8 cellular contexts compared by ENCODE assay signal in the genomic region with DNA sequence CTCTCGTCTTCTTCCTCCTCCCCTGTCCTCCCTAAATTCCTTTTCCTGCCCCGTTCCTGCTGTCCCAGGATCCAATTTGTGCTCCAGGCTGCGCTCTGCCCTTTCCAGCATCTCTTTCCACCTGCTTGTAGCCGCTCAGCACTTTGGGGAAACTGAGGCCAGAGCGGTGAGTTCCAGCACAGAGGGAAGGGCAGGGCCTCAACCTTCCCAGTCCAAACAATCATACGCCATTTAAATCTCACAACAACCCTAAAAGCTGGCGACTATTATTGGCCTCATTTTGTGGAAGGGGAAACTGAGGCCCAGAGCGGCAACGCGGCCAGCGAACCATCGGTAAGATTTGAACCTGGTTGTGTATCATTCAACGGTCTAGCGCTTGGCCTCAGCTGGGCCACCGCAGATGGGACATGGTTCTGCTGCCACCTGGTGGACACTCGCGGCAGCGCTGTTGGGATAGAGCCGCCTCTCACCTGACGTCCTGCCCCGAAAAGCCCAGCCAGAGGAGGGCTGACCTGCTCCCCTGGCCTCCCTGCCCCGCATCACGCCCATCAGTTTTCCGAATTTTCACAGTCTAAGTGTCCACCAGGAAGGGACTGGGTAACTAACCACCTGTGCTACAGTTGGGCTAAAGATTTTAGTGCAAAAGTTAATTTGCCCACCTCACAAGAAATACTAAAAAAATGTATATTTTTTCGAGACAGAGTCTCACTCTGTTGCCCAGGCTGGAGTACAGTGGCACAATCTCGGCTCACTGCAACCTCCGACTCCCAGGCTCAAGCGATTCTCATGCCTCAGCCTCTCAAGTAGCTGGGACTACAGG. TPM values are rescaled to one million over a fixed set of nuclear protein-coding genes. Genes with fewer than 3 reads are reported as not detected.
DNase-seq lines count a peak whose midpoint lies in the region; ATAC-seq and TF ChIP-seq lines count a peak whose summit lies in the region.

No MANE protein-coding gene starts in this region.

- CTCF ChIA-PET in HCT116 (lab: Charles Lee): interaction anchor here (0.6 to 2.1 kb wide), 7 partner anchors 9 to 250 kb away, joined by 3 to 13 read pairs (median 4); a partner anchor contains a TSS
- CTCF ChIA-PET in activated CD4-positive, alpha-beta memory T cell treated with anti-CD3 and anti-CD28 coated beads for 36 hours (lab: Charles Lee): interaction anchor here (0.6 to 4.2 kb wide), 24 partner anchors 7 to 594 kb away, joined by 3 to 41 read pairs (median 4); a partner anchor contains a TSS

- peak overlapping the region; percentile 34 for H3K27ac Mint-ChIP-seq in activated CD4-positive, alpha-beta memory T cell treated with anti-CD3 and anti-CD28 coated beads for 36 hours

- BruUV-seq in HCT116 (replicated peaks; lab: Mats Ljungman, UMichigan): no TSS peak

- H4K20me1 ChIP-seq in HCT116 (ENCODE audit: insufficient read depth): no peaks in the 10 kb centered on the region

- peak overlapping the region; percentile 53 for H3K4me3 Mint-ChIP-seq in activated CD4-positive, alpha-beta memory T cell treated with anti-CD3 and anti-CD28 coated beads for 36 hours

- H3K27ac ChIP-seq in HCT116 (ENCODE audit: low read depth, low read length) (no peak overlapping the region), dorsolateral prefrontal cortex (no peak overlapping the region)

- H3K27me3 ChIP-seq in HCT116 (ENCODE audit: insufficient read depth, low read length) (no peaks in the 10 kb centered on the region), dorsolateral prefrontal cortex (no peaks in the 10 kb centered on the region)

- DNase-seq in AG20443 (ENCODE audit: low spot score): peak; percentile 88
- DNase-seq in HCT116 (ENCODE audit: low read depth, low spot score): peak; percentile 51
- peak; percentile 93 for DNase-seq in NCI-H82 (lab: John Stamatoyannopoulos, UW)
- peak; percentile 95 for DNase-seq in activated CD4-positive, alpha-beta memory T cell treated with anti-CD3 and anti-CD28 coated beads for 36 hours
- peak; percentile 67 to 90 (median 87) for DNase-seq in dorsolateral prefrontal cortex
- peak; percentile 82 for DNase-seq in medulla oblongata (ENCODE audit: extremely low spot score)
- peak; percentile 72 to 73 for DNase-seq in stimulated activated CD8-positive, alpha-beta memory T cell treated with anti-CD3 and anti-CD28 coated beads, Interleukin-15, amount 100 ng/mL, for 4 hours (ENCODE audit: low read depth in 2 of 2)

- RAD21 ChIA-PET in HCT116 (lab: Charles Lee; ENCODE audit: low non-redundant PET in 1 of 2, low total read pairs in 2 of 2, uncharacterized antibody in 2 of 2, unreplicated experiment in 2 of 2): interaction anchor here (1.0 to 1.3 kb wide), 3 partner anchors 10 to 93 kb away, joined by 3 to 5 read pairs (median 3); a partner anchor contains a TSS

- TF ChIP-seq POLR2A in HCT116 (IDR thresholded peaks at IDR 0.05; ENCODE audit: borderline replicate concordance, extremely low read depth, insufficient read depth, insufficient read length): no peak

- H2AFZ ChIP-seq in HCT116 (ENCODE audit: low read depth, low read length, poor library complexity, severe bottlenecking): peak overlapping the region; percentile 87

- no peaks in the 10 kb centered on the region for H3K9me3 ChIP-seq in HCT116 (ENCODE audit: control insufficient read depth in 1 of 2, insufficient read depth in 1 of 2, low read depth in 1 of 2, low read length in 2 of 2)

- H3K4me1 ChIP-seq in HCT116 (ENCODE audit: control insufficient read depth in 1 of 2, insufficient read depth in 2 of 2, low read length in 2 of 2): peaks cover 7 to 25% of the 10 kb centered on the region in 2 experiments; a peak in 3 of 4 replicates

- H3K4me3 ChIP-seq in HCT116 (replicated peaks in 1 of 2; ENCODE audit: low read depth in 1 of 2, low read length in 2 of 2) (no peak overlapping the region), dorsolateral prefrontal cortex (no peak overlapping the region)

- no peak overlapping the region for H3K9ac ChIP-seq in HCT116 (ENCODE audit: low read length)

- peaks cover 4% of the 10 kb centered on the region for H3K9me3 Mint-ChIP-seq in activated CD4-positive, alpha-beta memory T cell treated with anti-CD3 and anti-CD28 coated beads for 36 hours

- H3K36me3 ChIP-seq in HCT116 (ENCODE audit: control insufficient read depth in 1 of 2, insufficient read depth in 2 of 2, low read length in 2 of 2): peaks cover under 1 to 6% of the 10 kb centered on the region in 2 experiments; a peak in 3 of 4 replicates

- H3K4me1 Mint-ChIP-seq in activated CD4-positive, alpha-beta memory T cell treated with anti-CD3 and anti-CD28 coated beads for 36 hours (ENCODE audit: low read depth): peaks cover 24% of the 10 kb centered on the region

- H3K4me2 ChIP-seq in HCT116 (ENCODE audit: low read length): peak overlapping the region; percentile 46

- peaks cover 13% of the 10 kb centered on the region for H3K36me3 Mint-ChIP-seq in activated CD4-positive, alpha-beta memory T cell treated with anti-CD3 and anti-CD28 coated beads for 36 hours

- H3K79me2 ChIP-seq in HCT116 (ENCODE audit: insufficient read depth, low read length): peaks cover 9% of the 10 kb centered on the region

- no peaks in the 10 kb centered on the region for H3K9me2 ChIP-seq in HCT116 (ENCODE audit: insufficient read depth)

- intact Hi-C loops in HCT116 (cut with micrococcal nuclease) (loop anchor here (1.0 to 5.0 kb wide), 5 partner anchors 61 to 458 kb away; no protein-coding TSS in a partner anchor), dorsolateral prefrontal cortex (cut with DNase I) (loop anchor here (2.0 to 10.0 kb wide), 5 partner anchors 148 to 411 kb away; a partner anchor contains a TSS)
- intact Hi-C loops in activated CD4-positive, alpha-beta memory T cell treated with anti-CD3 and anti-CD28 coated beads for 36 hours (cut with micrococcal nuclease): loop anchor here (1.0 to 5.0 kb wide), 4 partner anchors 71 to 359 kb away; a partner anchor contains a TSS

- POLR2A ChIA-PET in HCT116 (lab: Charles Lee): interaction anchor here (1.2 to 1.9 kb wide), 2 partner anchors 9 to 25 kb away, joined by 3 to 5 read pairs; no protein-coding TSS in a partner anchor
- POLR2A ChIA-PET in activated CD4-positive, alpha-beta memory T cell treated with anti-CD3 and anti-CD28 coated beads for 36 hours (lab: Charles Lee): interaction anchor here (1.2 to 1.9 kb wide), 2 partner anchors 31 to 77 kb away, joined by 3 to 6 read pairs; a partner anchor contains a TSS

- peak; percentile 99 for TF ChIP-seq RAD21 in HCT116 (IDR thresholded peaks at IDR 0.05; ENCODE audit: low read depth)

- ATAC-seq in HCT116 (peak; percentile 62), HG02623 (IDR thresholded peaks at IDR 0.05; ENCODE audit: unreplicated experiment) (no peak)

- H3K27me3 Mint-ChIP-seq in activated CD4-positive, alpha-beta memory T cell treated with anti-CD3 and anti-CD28 coated beads for 36 hours: peaks cover 3% of the 10 kb centered on the region

- TF ChIP-seq CTCF in HCT116 (IDR thresholded peaks at IDR 0.05 in 2 of 3, conservative IDR thresholded peaks at IDR 0.05 in 1 of 3; ENCODE audit: borderline replicate concordance in 1 of 3, insufficient read depth in 1 of 3, low read depth in 2 of 3, low read length in 2 of 3): peak; percentile 91 to 98 (median 97)
- TF ChIP-seq CTCF in dorsolateral prefrontal cortex (IDR thresholded peaks at IDR 0.05 in 54 of 56, conservative IDR thresholded peaks at IDR 0.05 in 2 of 56; ENCODE audit: low read depth in 1 of 56, partially characterized antibody in 56 of 56): peak; percentile 88 to 99 (median 98)

TF ChIP-seq in HCT116, 20 proteins besides CTCF, POLR2A, EP300 and RAD21 (continues in another document):
- no peak for TF ChIP-seq POLR2AphosphoS5 (IDR thresholded peaks at IDR 0.05; ENCODE audit: low read depth, low read length)
- TF ChIP-seq ZFX (IDR thresholded peaks at IDR 0.05): no peak
- no peak for TF ChIP-seq FOSL1 (IDR thresholded peaks at IDR 0.05; ENCODE audit: low read depth)
- no peak for TF ChIP-seq ZNF274 (IDR thresholded peaks at IDR 0.05; ENCODE audit: low read depth, low read length)
- no peak for TF ChIP-seq EZH2 (IDR thresholded peaks at IDR 0.05)

RNA-seq across cellular contexts. Expression of a gene that starts 4.2 kb away (rescaled TPM):
- total RNA-seq in HCT116 (2021; ENCODE audit: unreplicated experiment) (3,525 TPM), dorsolateral prefrontal cortex (100 to 1,000 TPM; 322 to 603 (median 418) TPM)
- polyA plus RNA-seq in HCT116 (2012): 5,441 and 5,557 TPM in 2 replicates
- total RNA-seq in activated CD4-positive, alpha-beta memory T cell treated with anti-CD3 and anti-CD28 coated beads for 36 hours: 1,000 to 10,000 TPM; 3,104 to 3,138 TPM

RNA-seq across cellular contexts. Expression of a gene that starts 7.8 kb away (rescaled TPM):
- total RNA-seq in HCT116 (2021; ENCODE audit: unreplicated experiment) (5.7 TPM), dorsolateral prefrontal cortex (10 to 100 TPM in 55 of 120 experiments, 1 to 10 TPM in 65; 4.2 to 25.1 (median 9.5) TPM)
- 3.7 and 3.8 TPM in 2 replicates for polyA plus RNA-seq in HCT116 (2012)
- 100 to 1,000 TPM; 200 to 217 TPM for total RNA-seq in activated CD4-positive, alpha-beta memory T cell treated with anti-CD3 and anti-CD28 coated beads for 36 hours

RNA-seq across cellular contexts. Expression of a gene that starts 16.2 kb away (rescaled TPM):
- total RNA-seq in HCT116 (2021; ENCODE audit: unreplicated experiment) (0.59 TPM), dorsolateral prefrontal cortex (1 to 10 TPM in 30 of 120 experiments, under 1 TPM in 37, not detected in 53; 0.12 to 8.7 (median 0.83) TPM)
- polyA plus RNA-seq in HCT116 (2012): 0.32 and 0.34 TPM in 2 replicates
- total RNA-seq in activated CD4-positive, alpha-beta memory T cell treated with anti-CD3 and anti-CD28 coated beads for 36 hours: 1 to 10 TPM in 1 of 2 experiments, under 1 TPM in 1; 0.87 to 1.0 TPM

RNA-seq across cellular contexts. Expression of a gene that starts 34.2 kb away (rescaled TPM):
- total RNA-seq in HCT116 (2021; ENCODE audit: unreplicated experiment) (0.96 TPM), dorsolateral prefrontal cortex (1 to 10 TPM in 36 of 120 experiments, under 1 TPM in 33, not detected in 51; 0.54 to 4.2 (median 1.0) TPM)
- 0.98 and 1.7 TPM in 2 replicates for polyA plus RNA-seq in HCT116 (2012)
- 1 to 10 TPM; 6.8 to 8.3 TPM for total RNA-seq in activated CD4-positive, alpha-beta memory T cell treated with anti-CD3 and anti-CD28 coated beads for 36 hours

Comparison
In these comparisons a context has a peak if more than half of its experiments do, and no peak if none do; other contexts are left out.
1. RNA of a gene that starts 7.8 kb away (total RNA-seq): 200 to 217 TPM in activated CD4-positive, alpha-beta memory T cell treated with anti-CD3 and anti-CD28 coated beads for 36 hours; 4.2 to 25.1 TPM in dorsolateral prefrontal cortex and 5.7 TPM in HCT116 (single experiment); every median in the first group is over 4 times any median in the second.
2. Peak in every context shown above with its lines, with median percentiles within 50 percentile points of each other: DNase-seq.